9 cellular contexts compared by ENCODE assay signal in the genomic region with DNA sequence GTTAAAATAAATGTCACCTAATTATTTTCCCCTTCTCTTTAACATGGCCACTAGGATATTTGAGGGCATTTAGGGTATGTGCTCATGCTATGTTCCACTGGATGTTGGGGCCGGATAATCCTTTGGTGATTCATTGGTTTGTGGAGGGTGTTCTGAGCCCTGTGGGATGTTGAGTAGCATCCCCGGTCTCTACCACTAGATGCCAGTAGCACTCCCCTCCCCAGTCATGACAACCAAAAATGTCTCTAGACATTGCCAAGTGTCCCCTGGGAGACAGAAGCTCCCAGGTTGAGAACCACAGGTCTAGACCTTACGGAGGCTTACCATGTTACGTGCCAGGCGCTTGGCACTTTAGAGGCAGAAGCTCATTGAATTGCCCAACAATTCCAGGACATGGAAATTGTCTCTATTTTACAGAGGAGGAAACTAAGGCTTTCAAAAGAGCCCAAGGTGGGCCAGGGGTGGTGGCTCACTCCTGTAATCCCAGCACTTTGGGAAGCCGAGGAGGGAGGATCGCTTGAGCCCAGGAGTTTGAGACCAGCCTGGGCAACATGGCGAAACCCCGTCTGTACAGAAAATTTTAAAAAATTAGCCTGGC. TPM values are rescaled to one million over a fixed set of nuclear protein-coding genes. Genes with fewer than 3 reads are reported as not detected.
DNase-seq lines count a peak whose midpoint lies in the region; ATAC-seq and TF ChIP-seq lines count a peak whose summit lies in the region.
"Had no signal": no experiment of that assay in that cellular context is flagged by ENCODE, and none has a peak within 500 bp of the region (broad histone marks: within the 10 kb centered on the region; RNA-seq: fewer than 3 reads in every experiment).

No MANE protein-coding gene starts in this region.

- no peaks in the 10 kb centered on the region for H3K4me1 ChIP-seq in vagina

- H3K4me3 ChIP-seq in vagina: no peak overlapping the region

- TF ChIP-seq CTCF in GM20000 (IDR thresholded peaks at IDR 0.05; ENCODE audit: extremely low read depth, missing control alignments): peak; percentile 73
- peak in 2 of 3 experiments; percentile 30 to 41 for TF ChIP-seq CTCF in vagina (IDR thresholded peaks at IDR 0.05)

- no peak for TF ChIP-seq POLR2A in vagina (IDR thresholded peaks at IDR 0.05)

- no peaks in the 10 kb centered on the region for H3K36me3 ChIP-seq in vagina

- intact Hi-C loops in vagina (cut with DNase I): no loop called here

- ATAC-seq in HG03135 (IDR thresholded peaks at IDR 0.05; ENCODE audit: unreplicated experiment): no peak

- H3K27ac ChIP-seq in vagina: no peak overlapping the region

- H3K9me3 ChIP-seq in vagina: no peaks in the 10 kb centered on the region

- no peaks in the 10 kb centered on the region for H3K27me3 ChIP-seq in vagina

- peak; percentile 53 for DNase-seq in CMK (ENCODE audit: low read depth)
- peak; percentile 85 for DNase-seq in GM20000 (ENCODE audit: low spot score)
- peak; percentile 49 to 75 for DNase-seq in NOMO-1 (lab: John Stamatoyannopoulos, UW; ENCODE audit: unreplicated experiment in 2 of 2)
- DNase-seq in amniotic stem cell (lab: John Stamatoyannopoulos, UW): peak; percentile 77
- peak; percentile 79 for DNase-seq in left kidney (ENCODE audit: low read depth, low spot score)
- DNase-seq in vagina (ENCODE audit: extremely low spot score in 2 of 2): no peak
- DNase-seq in KG1 (lab: John Stamatoyannopoulos, UW): no peak

RNA-seq across cellular contexts. Expression of a gene that starts 14.1 kb away (rescaled TPM):
- 0.98 TPM for total RNA-seq in vagina

RNA-seq across cellular contexts. Expression of a gene that starts 17.6 kb away (rescaled TPM):
- total RNA-seq in vagina: 25.0 TPM

RNA-seq across cellular contexts. Expression of a gene that starts 56.3 kb away (rescaled TPM):
- not detected for total RNA-seq in vagina
- total RNA-seq: skeletal muscle tissue had no signal

Comparison
In these comparisons a context has a peak if more than half of its experiments do, and no peak if none do; other contexts are left out.
1. DNase-seq: peak in CMK (single experiment), GM20000 (single experiment), NOMO-1 (2 of 2), amniotic stem cell (single experiment) and left kidney (single experiment); none in vagina (0 of 2) and KG1 (single experiment).